In the genomic region with DNA sequence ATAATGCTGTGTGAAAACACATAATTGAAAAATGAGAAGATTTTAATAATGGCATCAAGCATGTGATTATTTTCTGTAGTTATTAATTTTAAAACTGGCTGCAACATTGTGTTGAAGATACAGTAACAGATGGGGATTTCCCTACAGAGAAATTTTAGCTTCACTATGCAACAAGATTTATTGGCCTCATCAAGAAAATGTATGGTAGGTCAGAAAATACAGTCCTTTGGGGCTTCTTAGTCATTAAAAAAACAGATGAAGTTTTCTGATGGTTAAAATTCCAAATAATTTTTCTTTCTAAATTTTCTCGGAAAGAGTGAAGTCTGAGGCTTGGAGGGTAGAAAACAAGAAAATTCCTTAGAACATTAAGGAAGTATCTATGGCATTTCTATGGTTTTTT, we compare ENCODE assay signal across 20 cellular contexts.
DNase-seq lines count a peak whose midpoint lies in the region; ATAC-seq and TF ChIP-seq lines count a peak whose summit lies in the region.
"Had no signal": no experiment of that assay in that cellular context is flagged by ENCODE, and none has a peak within 500 bp of the region (broad histone marks: within the 10 kb centered on the region; RNA-seq: fewer than 3 reads in every experiment).

No MANE protein-coding gene starts in this region.

- no peaks in the 10 kb centered on the region for H4K20me1 ChIP-seq in fibroblast of lung (ENCODE audit: control insufficient read depth, extremely low read depth, insufficient read depth, low read length)

- in situ Hi-C loops in Caki2 (cut with HindIII; ENCODE audit: low pct_unique_long_range_greater_than_20kb, low sequenced_read_pairs) = no loop called here

- no peak overlapping the region for H3K4me3 ChIP-seq in fibroblast of lung (replicated peaks in 1 of 4; ENCODE audit: control extremely low read depth in 1 of 4, insufficient read depth in 1 of 4, low read depth in 3 of 4, low read length in 4 of 4)
- H3K4me3 ChIP-seq: GM23338 had no signal

- no peaks in the 10 kb centered on the region for H3K27me3 ChIP-seq in fibroblast of lung (ENCODE audit: control insufficient read depth, insufficient read depth, low read length)

- ATAC-seq in SK-N-SH treated with all-trans-retinoic acid at 6 μM for 48 hours (peak; percentile 51), HG03571 (IDR thresholded peaks at IDR 0.05; ENCODE audit: unreplicated experiment) (no peak), HG02759 (IDR thresholded peaks at IDR 0.05; ENCODE audit: unreplicated experiment) (no peak)
- ATAC-seq: GM23338 had no signal

- TF ChIP-seq CTCF in fibroblast of lung (conservative IDR thresholded peaks at IDR 0.05 in 1 of 2, IDR thresholded peaks at IDR 0.05 in 1 of 2; ENCODE audit: low read depth in 1 of 2, low read length in 2 of 2) = no peak

- H3K4me2 ChIP-seq in fibroblast of lung (ENCODE audit: extremely low read depth, insufficient read depth, low read length) = no peak overlapping the region
- H3K4me2 ChIP-seq: GM23338, KMS-11 had no signal

- H3K36me3 ChIP-seq in fibroblast of lung (ENCODE audit: control insufficient read depth, insufficient read depth, low read length) = no peaks in the 10 kb centered on the region

- no peak overlapping the region for H3K27ac ChIP-seq in fibroblast of lung (ENCODE audit: insufficient read depth, low read length)
- H3K27ac ChIP-seq: KMS-11 had no signal

- no peak overlapping the region for H3K9ac ChIP-seq in fibroblast of lung (ENCODE audit: insufficient read depth, low read length)
- H3K9ac ChIP-seq: KMS-11 had no signal

- DNase-seq in Caki2 (ENCODE audit: low read depth) (peak; percentile 4), fibroblast of lung (ENCODE audit: low read depth in 2 of 2) (peak; percentile 24 to 62), smooth muscle cell of the brain vasculature (ENCODE audit: low read depth, low spot score) (peak; percentile 18), foreskin melanocyte (no peak)
- DNase-seq: DMS 273 treated with DMSO at 0.1 percent for 48 hours; DMS79 treated with DMSO at 0.1 percent for 48 hours; HCEC 1CT; NCI-H1105; NCI-H146; NCI-H2029; NCI-H2227 treated with DMSO at 0.1 percent for 48 hours; NCI-H510A; NCI-H748 treated with DMSO at 0.1 percent for 48 hours; NK-92 treated with Interleukin-12 subunit alpha and Interleukin-12 subunit beta, amount 100 ng/mL, for 24 hours; SIG-M5 had no signal

- H3K9me3 ChIP-seq in fibroblast of lung (ENCODE audit: control insufficient read depth, insufficient read depth, low read depth, low read length) = no peaks in the 10 kb centered on the region

- no peak overlapping the region for H2AFZ ChIP-seq in fibroblast of lung (ENCODE audit: low read length)
- H2AFZ ChIP-seq: GM23338 had no signal

- no peaks in the 10 kb centered on the region for H3K4me1 ChIP-seq in fibroblast of lung (ENCODE audit: control insufficient read depth, extremely low read depth, insufficient read depth, low read length)

- H3K79me2 ChIP-seq in fibroblast of lung (ENCODE audit: control insufficient read depth, insufficient read depth, low read length) = no peaks in the 10 kb centered on the region

TF ChIP-seq in SK-N-SH treated with all-trans-retinoic acid at 6 μM for 48 hours, 23 proteins besides CTCF, POLR2A, EP300 and RAD21:
- TF ChIP-seq BACH2 (CRISPR knock-in tag; IDR thresholded peaks at IDR 0.05; ENCODE audit: borderline replicate concordance) (no peak), ISL1 (CRISPR knock-in tag; IDR thresholded peaks at IDR 0.05) (peak; percentile 11; the same call in 1 of the 2 replicates), RARB (CRISPR knock-in tag; IDR thresholded peaks at IDR 0.05) (no peak)
TF ChIP-seq in SK-N-SH treated with all-trans-retinoic acid at 6 μM for 48 hours: peak in this region for 1.
